Comparison of ENCODE assay signal across 16 cellular contexts in the genomic region with DNA sequence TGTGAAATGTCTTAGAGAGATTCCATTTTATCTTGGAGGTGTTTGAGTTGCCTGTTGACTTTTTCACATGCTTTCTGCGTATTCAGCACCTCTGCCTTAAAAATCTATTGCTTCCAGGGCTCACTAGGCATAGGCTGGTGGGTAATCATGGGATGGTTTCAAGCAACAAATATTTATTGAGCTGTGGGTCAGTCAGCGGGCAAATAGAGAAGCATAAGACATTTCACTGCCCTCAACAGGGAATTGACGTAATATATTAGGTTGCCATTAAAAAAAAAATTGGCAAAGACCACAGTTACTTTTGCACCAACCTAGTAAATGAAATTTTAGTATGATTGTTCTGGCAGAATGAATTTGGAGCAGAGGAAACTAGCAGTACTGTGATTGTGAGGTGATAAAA. TPM values are rescaled to one million over a fixed set of nuclear protein-coding genes. Genes with fewer than 3 reads are reported as not detected.
DNase-seq lines count a peak whose midpoint lies in the region; ATAC-seq, FAIRE-seq and TF ChIP-seq lines count a peak whose summit lies in the region.
"Had no signal": no experiment of that assay in that cellular context is flagged by ENCODE, and none has a peak within 500 bp of the region (broad histone marks: within the 10 kb centered on the region; RNA-seq: fewer than 3 reads in every experiment).

No MANE protein-coding gene starts in this region.

- H3K9me3 ChIP-seq in PC-3 (ENCODE audit: low read length) (no peaks in the 10 kb centered on the region), astrocyte (ENCODE audit: insufficient read depth, low read depth, low read length) (no peaks in the 10 kb centered on the region), prostate gland (no peaks in the 10 kb centered on the region), lower lobe of right lung (no peaks in the 10 kb centered on the region)

- H2AFZ ChIP-seq in PC-3 (ENCODE audit: low read length) (no peak overlapping the region), astrocyte (ENCODE audit: low read depth, low read length) (no peak overlapping the region)
- H2AFZ ChIP-seq: neural progenitor cell had no signal

- H3K36me3 ChIP-seq in PC-3 (ENCODE audit: low read depth, low read length) (peaks cover 14% of the 10 kb centered on the region; the same call in 1 of the 2 replicates), astrocyte (ENCODE audit: insufficient read depth, low read length) (no peaks in the 10 kb centered on the region), prostate gland (no peaks in the 10 kb centered on the region), mesendoderm (ENCODE audit: control insufficient read depth, insufficient read depth, low read length) (no peaks in the 10 kb centered on the region), lower lobe of right lung (peaks cover 4% of the 10 kb centered on the region)
- H3K36me3 ChIP-seq: neural progenitor cell had no signal

- BruUV-seq in PC-3 (replicated peaks; lab: Mats Ljungman, UMichigan), result no TSS peak

- H3K9me2 ChIP-seq in PC-3 (replicated peaks; ENCODE audit: low read length), result no peaks in the 10 kb centered on the region

- H3K9me3 Mint-ChIP-seq in activated CD8-positive, alpha-beta memory T cell treated with anti-CD3 and anti-CD28 coated beads, Interleukin-2, amount 10 ng/mL, durations not matched to agents 7 days and 5 days (ENCODE audit: low read depth), result no peaks in the 10 kb centered on the region
- no peaks in the 10 kb centered on the region for H3K9me3 Mint-ChIP-seq in astrocyte (ENCODE audit: unreplicated experiment)
- H3K9me3 Mint-ChIP-seq: neural progenitor cell had no signal

- H3K79me1 ChIP-seq in mesendoderm (ENCODE audit: low read length), result peaks cover 18% of the 10 kb centered on the region

- ATAC-seq in activated CD8-positive, alpha-beta memory T cell treated with anti-CD3 and anti-CD28 coated beads, Interleukin-2, amount 10 ng/mL, durations not matched to agents 7 days and 5 days, result no peak
- ATAC-seq in PC-3, result no peak
- no peak for ATAC-seq in lower lobe of right lung
- ATAC-seq in HG03521 (IDR thresholded peaks at IDR 0.05; ENCODE audit: unreplicated experiment), result no peak

- CTCF ChIA-PET in activated CD8-positive, alpha-beta memory T cell treated with anti-CD3 and anti-CD28 coated beads, Interleukin-2, amount 10 ng/mL, durations not matched to agents 7 days and 5 days (lab: Charles Lee), result interaction anchor here (0.6 to 2.3 kb wide), 3 partner anchors 18 to 54 kb away, joined by 3 to 6 read pairs (median 3); no protein-coding TSS in a partner anchor
- CTCF ChIA-PET in PC-3 (lab: Charles Lee), result interaction anchor here (0.6 kb wide), 1 partner anchor 368 kb away, joined by 3 read pairs; no protein-coding TSS in a partner anchor

- WGBS in prostate gland, result 47% methylated on average over 3 of the region's 3 CpGs
- WGBS in mesendoderm (ENCODE audit: extremely low coverage, insufficient coverage, low lambda C conversion rate), result no CpG with 5 or more reads among the region's 3 CpGs

- no peak for TF ChIP-seq CTCF in PC-3 (conservative IDR thresholded peaks at IDR 0.05; ENCODE audit: low read depth, low read length)
- TF ChIP-seq CTCF in astrocyte (IDR thresholded peaks at IDR 0.05; ENCODE audit: insufficient read depth, low read depth, low read length), result no peak
- no peak for TF ChIP-seq CTCF in prostate gland (IDR thresholded peaks at IDR 0.05)
- no peak for TF ChIP-seq CTCF in lower lobe of right lung (IDR thresholded peaks at IDR 0.05)

- no peak for TF ChIP-seq POLR2A in prostate gland (IDR thresholded peaks at IDR 0.05)

- no peak overlapping the region for H2BK120ac ChIP-seq in mesendoderm (ENCODE audit: low read depth, low read length)

- H2BK15ac ChIP-seq in mesendoderm (replicated peaks; ENCODE audit: low read depth), result no peak overlapping the region

- no peak overlapping the region for H2BK5ac ChIP-seq in mesendoderm (ENCODE audit: low read length)

- H3K4me1 Mint-ChIP-seq in activated CD8-positive, alpha-beta memory T cell treated with anti-CD3 and anti-CD28 coated beads, Interleukin-2, amount 10 ng/mL, durations not matched to agents 7 days and 5 days, result peaks cover 55% of the 10 kb centered on the region
- H3K4me1 Mint-ChIP-seq in astrocyte (ENCODE audit: low read depth, unreplicated experiment), result peaks cover 11% of the 10 kb centered on the region

- H3K27me3 ChIP-seq in PC-3 (ENCODE audit: low read length), result no peaks in the 10 kb centered on the region
- no peaks in the 10 kb centered on the region for H3K27me3 ChIP-seq in astrocyte (ENCODE audit: insufficient read depth, low read length)
- no peaks in the 10 kb centered on the region for H3K27me3 ChIP-seq in prostate gland (replicated peaks; ENCODE audit: insufficient read depth)
- no peaks in the 10 kb centered on the region for H3K27me3 ChIP-seq in mesendoderm (ENCODE audit: insufficient read depth, low read length, poor library complexity)
- no peaks in the 10 kb centered on the region for H3K27me3 ChIP-seq in lower lobe of right lung (ENCODE audit: low read depth)
- H3K27me3 ChIP-seq: neural progenitor cell had no signal

- no peak overlapping the region for H4K8ac ChIP-seq in mesendoderm (ENCODE audit: low read depth, low read length)

- no peak overlapping the region for H3K23ac ChIP-seq in mesendoderm (ENCODE audit: low read length)

- H4K20me1 ChIP-seq in PC-3 (ENCODE audit: low read length) (peaks cover 14% of the 10 kb centered on the region; the same call in 1 of the 2 replicates), astrocyte (ENCODE audit: insufficient read depth, low read length) (peaks cover 70% of the 10 kb centered on the region)

- H3K27me3 Mint-ChIP-seq in activated CD8-positive, alpha-beta memory T cell treated with anti-CD3 and anti-CD28 coated beads, Interleukin-2, amount 10 ng/mL, durations not matched to agents 7 days and 5 days, result no peaks in the 10 kb centered on the region
- no peaks in the 10 kb centered on the region for H3K27me3 Mint-ChIP-seq in astrocyte (ENCODE audit: low read depth, unreplicated experiment)

- no peak overlapping the region for H3K9ac ChIP-seq in PC-3 (ENCODE audit: low read length)
- no peak overlapping the region for H3K9ac ChIP-seq in astrocyte (ENCODE audit: low read length)
- no peak overlapping the region for H3K9ac ChIP-seq in mesendoderm (ENCODE audit: low read length)
- H3K9ac ChIP-seq: neural progenitor cell had no signal

- intact Hi-C loops in PC-3 (cut with micrococcal nuclease), result no loop called here
- intact Hi-C loops in prostate gland (cut with DNase I), result no loop called here
- intact Hi-C loops in lower lobe of right lung (cut with DNase I), result no loop called here

- H2AK5ac ChIP-seq in mesendoderm (ENCODE audit: low read length), result no peak overlapping the region

- H4K5ac ChIP-seq in mesendoderm (ENCODE audit: low read length), result no peak overlapping the region

- no peak for DNase-seq in activated CD8-positive, alpha-beta memory T cell treated with anti-CD3 and anti-CD28 coated beads, Interleukin-2, amount 10 ng/mL, durations not matched to agents 7 days and 5 days
- DNase-seq in activated CD8-positive, alpha-beta memory T cell treated with anti-CD3 and anti-CD28 coated beads for 24 hours, result no peak
- DNase-seq in PC-3, result no peak
- DNase-seq in astrocyte (ENCODE audit: low read depth), result no peak
- DNase-seq in prostate gland (ENCODE audit: low spot score), result peak; percentile 35
- DNase-seq in mesendoderm, result no peak
- no peak for DNase-seq in lower lobe of right lung
- DNase-seq: EL, erythroblast, glutamatergic neuron, HFFc6, NCI-H2029 treated with DMSO at 0.1 percent for 48 hours, NCI-H526 treated with DMSO at 0.1 percent for 48 hours had no signal

- peaks cover 19% of the 10 kb centered on the region for H3K4me1 ChIP-seq in PC-3 (ENCODE audit: insufficient read depth, low read length)
- peaks cover 7% of the 10 kb centered on the region for H3K4me1 ChIP-seq in astrocyte (ENCODE audit: insufficient read depth, low read length)
- H3K4me1 ChIP-seq in prostate gland (replicated peaks), result peaks cover 22% of the 10 kb centered on the region
- H3K4me1 ChIP-seq in mesendoderm (ENCODE audit: control insufficient read depth, low read depth, low read length), result no peaks in the 10 kb centered on the region
- peaks cover 43% of the 10 kb centered on the region for H3K4me1 ChIP-seq in lower lobe of right lung

- H3K36me3 Mint-ChIP-seq in activated CD8-positive, alpha-beta memory T cell treated with anti-CD3 and anti-CD28 coated beads, Interleukin-2, amount 10 ng/mL, durations not matched to agents 7 days and 5 days, result peaks cover 22% of the 10 kb centered on the region
- no peaks in the 10 kb centered on the region for H3K36me3 Mint-ChIP-seq in astrocyte (ENCODE audit: low read depth, unreplicated experiment)

- peak overlapping the region; percentile 88 for H3K27ac Mint-ChIP-seq in activated CD8-positive, alpha-beta memory T cell treated with anti-CD3 and anti-CD28 coated beads, Interleukin-2, amount 10 ng/mL, durations not matched to agents 7 days and 5 days
- no peak overlapping the region for H3K27ac Mint-ChIP-seq in astrocyte (ENCODE audit: unreplicated experiment)
- H3K27ac Mint-ChIP-seq: HFFc6, neural progenitor cell had no signal

- POLR2A ChIA-PET in PC-3 (lab: Charles Lee; ENCODE audit: unreplicated experiment), result interaction anchor here (0.8 kb wide), 1 partner anchor 20 kb away, joined by 4 read pairs; no protein-coding TSS in a partner anchor

- FAIRE-seq in astrocyte (lab: Jason Lieb, UNC), result no peak

- no peak overlapping the region for H3K56ac ChIP-seq in mesendoderm (ENCODE audit: low read length)

- no peaks in the 10 kb centered on the region for H3F3A ChIP-seq in PC-3 (ENCODE audit: low read length, unreplicated experiment)

- H3K79me2 ChIP-seq in PC-3 (ENCODE audit: low read length), result peaks cover 81% of the 10 kb centered on the region
- H3K79me2 ChIP-seq in astrocyte (ENCODE audit: insufficient read depth, low read length), result peaks cover 80% of the 10 kb centered on the region
- peaks cover 64% of the 10 kb centered on the region for H3K79me2 ChIP-seq in mesendoderm (ENCODE audit: control insufficient read depth, insufficient read depth, low read length)

- H3K4me3 ChIP-seq in PC-3 (ENCODE audit: low read length) (no peak overlapping the region), astrocyte (ENCODE audit: insufficient read depth, low read depth, low read length) (no peak overlapping the region), prostate gland (no peak overlapping the region), mesendoderm (ENCODE audit: low read length) (no peak overlapping the region), lower lobe of right lung (no peak overlapping the region)
- H3K4me3 ChIP-seq: coronary artery, neural progenitor cell had no signal

- H3K4ac ChIP-seq in mesendoderm (ENCODE audit: low read depth, low read length), result no peak overlapping the region

- H3K27ac ChIP-seq in PC-3 (ENCODE audit: low read length), result no peak overlapping the region
- no peak overlapping the region for H3K27ac ChIP-seq in astrocyte (ENCODE audit: low read depth, low read length)
- H3K27ac ChIP-seq in prostate gland, result peak overlapping the region; percentile 37 to 93
- H3K27ac ChIP-seq in mesendoderm (ENCODE audit: low read depth, low read length), result no peak overlapping the region
- H3K27ac ChIP-seq in lower lobe of right lung, result no peak overlapping the region
- H3K27ac ChIP-seq: coronary artery, neural progenitor cell had no signal

- peak overlapping the region; percentile 49 for H3K4me3 Mint-ChIP-seq in activated CD8-positive, alpha-beta memory T cell treated with anti-CD3 and anti-CD28 coated beads, Interleukin-2, amount 10 ng/mL, durations not matched to agents 7 days and 5 days
- peak overlapping the region; percentile 74 for H3K4me3 Mint-ChIP-seq in astrocyte (ENCODE audit: unreplicated experiment)
- H3K4me3 Mint-ChIP-seq: HFFc6, neural progenitor cell had no signal

- H3K4me2 ChIP-seq in PC-3 (ENCODE audit: low read length) (0 out of 2 replicates have a peak overlapping the region, but pooled peaks have one; percentile 6), astrocyte (ENCODE audit: low read length) (no peak overlapping the region), mesendoderm (ENCODE audit: low read length) (no peak overlapping the region)
- H3K4me2 ChIP-seq: neural progenitor cell had no signal

- H3K18ac ChIP-seq in mesendoderm (ENCODE audit: low read length), result no peak overlapping the region

RNA-seq across cellular contexts. Expression of a gene that starts 44.3 kb away (rescaled TPM):
- 10 to 100 TPM; 39.4 to 49.8 TPM for total RNA-seq in activated CD8-positive, alpha-beta memory T cell treated with anti-CD3 and anti-CD28 coated beads, Interleukin-2, amount 10 ng/mL, durations not matched to agents 7 days and 5 days
- total RNA-seq in PC-3 (2014; rRNA removed) (117 and 141 TPM in 2 replicates), astrocyte (58.3 and 74.8 TPM in 2 replicates), prostate gland (100 to 1,000 TPM; 268 to 514 TPM), lower lobe of right lung (126 TPM)
- polyA plus RNA-seq in mesendoderm (2013, experiment 1 of 2), result 4.2 TPM
- polyA plus RNA-seq in mesendoderm (2013, experiment 2 of 2), result 4.6 TPM

Comparison
In these comparisons a context has a peak if more than half of its experiments do, and no peak if none do; other contexts are left out.
1. H3K27ac ChIP-seq: peak in prostate gland (2 of 2); none in PC-3 (single experiment), astrocyte (single experiment), mesendoderm (single experiment) and lower lobe of right lung (single experiment).